20 cellular contexts compared by ENCODE assay signal in the genomic region with DNA sequence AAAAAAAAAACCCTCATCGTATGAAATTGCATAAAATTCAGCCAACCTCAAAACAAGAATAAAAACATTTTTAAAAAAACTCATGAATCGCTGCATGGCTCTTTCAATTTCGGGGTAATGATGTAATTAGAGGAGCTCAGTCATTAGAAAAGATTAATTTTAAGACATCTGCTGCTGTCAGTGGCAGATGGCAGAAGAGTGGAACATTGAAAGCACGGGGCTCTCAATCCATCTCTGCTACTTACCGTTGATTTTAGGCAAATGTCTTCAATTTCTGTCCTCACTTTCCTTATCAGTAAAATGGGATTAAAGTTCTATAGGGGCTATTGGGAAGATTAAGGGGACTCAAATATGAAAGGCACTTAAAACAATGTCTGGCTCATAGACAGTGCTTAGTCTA.
DNase-seq lines count a peak whose midpoint lies in the region; ATAC-seq and TF ChIP-seq lines count a peak whose summit lies in the region.
"Had no signal": no experiment of that assay in that cellular context is flagged by ENCODE, and none has a peak within 500 bp of the region (broad histone marks: within the 10 kb centered on the region; RNA-seq: fewer than 3 reads in every experiment).

No MANE protein-coding gene starts in this region.

- dilution Hi-C loops in mammary epithelial cell (cut with HindIII; ENCODE audit: low sequenced_read_pairs), result no loop called here

- H4K20me1 ChIP-seq in mammary epithelial cell (ENCODE audit: insufficient read depth, low read length), result no peaks in the 10 kb centered on the region

- no peak for ATAC-seq in activated T-helper 17 cell treated with anti-CD3 and anti-CD28 coated beads, Interleukin-2, amount 50 U/mL, for 72 hours (replicated peaks)
- ATAC-seq: CD8-positive, alpha-beta T cell had no signal

- no peak overlapping the region for H3K4me2 ChIP-seq in mammary epithelial cell (ENCODE audit: insufficient read depth, low read depth, low read length)

- peak overlapping the region; percentile 57 to 81 for H3K27ac ChIP-seq in breast epithelium
- H3K27ac ChIP-seq in mammary epithelial cell (ENCODE audit: insufficient read depth, low read depth, low read length), result no peak overlapping the region
- H3K27ac ChIP-seq in SJCRH30, result peak overlapping the region; percentile 5; the same call in 1 of the 2 replicates
- H3K27ac ChIP-seq: Peyer's patch, SJSA1 had no signal

- H3K9me3 ChIP-seq in breast epithelium (no peaks in the 10 kb centered on the region), mammary epithelial cell (replicated peaks; ENCODE audit: insufficient read depth, low read length) (no peaks in the 10 kb centered on the region), SJCRH30 (replicated peaks) (no peaks in the 10 kb centered on the region)
- H3K9me3 ChIP-seq: Peyer's patch, SJSA1 had no signal

- BruUV-seq in mammary epithelial cell (replicated peaks; lab: Mats Ljungman, UMichigan), result no TSS peak

- no peaks in the 10 kb centered on the region for H3K9me3 Mint-ChIP-seq in activated T-helper 17 cell treated with anti-CD3 and anti-CD28 coated beads, Interleukin-2, amount 50 U/mL, for 72 hours
- H3K9me3 Mint-ChIP-seq: CD8-positive, alpha-beta T cell had no signal

- intact Hi-C loops in breast epithelium (cut with DNase I; ENCODE audit: low total_unique reads), result no loop called here
- intact Hi-C loops in mammary epithelial cell (cut with micrococcal nuclease), result loop anchor here (5.0 to 10.0 kb wide), 2 partner anchors 171 to 222 kb away; no protein-coding TSS in a partner anchor

- no peaks in the 10 kb centered on the region for H3K79me2 ChIP-seq in mammary epithelial cell (ENCODE audit: insufficient read depth, low read length)

- in situ Hi-C loops in mammary epithelial cell (cut with MboI; ENCODE audit: low sequenced_read_pairs in 2 of 2), result no loop called here
- in situ Hi-C loops in GM13976 (cut with MboI; ENCODE audit: low sequenced_read_pairs, unreplicated experiment), result no loop called here

- H2AFZ ChIP-seq in mammary epithelial cell (ENCODE audit: low read depth, low read length), result no peak overlapping the region

- no peak for DNase-seq in breast epithelium (ENCODE audit: low spot score in 2 of 2)
- no peak for DNase-seq in mammary epithelial cell
- DNase-seq in NCI-H446 treated with DMSO at 0.1 percent for 48 hours (lab: John Stamatoyannopoulos, UW), result peak; percentile 59
- DNase-seq in SJCRH30, result peak in 1 of 2 experiments; percentile 43
- no peak for DNase-seq in activated CD4-positive, CD25-positive, alpha-beta regulatory T cell (lab: John Stamatoyannopoulos, UW)
- no peak for DNase-seq in GM13976 (ENCODE audit: low spot score)
- DNase-seq: AML-193; C1 segment of cervical spinal cord; CD8-positive, alpha-beta T cell; H7; Karpas-422; MV-4-11; NCI-H1417; NCI-H187 treated with DMSO at 0.1 percent for 48 hours; NCI-H226; NCI-H526; Peyer's patch; T-helper 1 cell had no signal

- no peak overlapping the region for H3K4me3 Mint-ChIP-seq in activated T-helper 17 cell treated with anti-CD3 and anti-CD28 coated beads, Interleukin-2, amount 50 U/mL, for 72 hours
- H3K4me3 Mint-ChIP-seq: CD8-positive, alpha-beta T cell had no signal

- CTCF ChIA-PET in mammary epithelial cell (lab: Charles Lee; ENCODE audit: low non-redundant PET), result no interaction called here

- no peaks in the 10 kb centered on the region for H3K36me3 ChIP-seq in breast epithelium
- no peaks in the 10 kb centered on the region for H3K36me3 ChIP-seq in mammary epithelial cell (ENCODE audit: insufficient read depth, low read length)
- H3K36me3 ChIP-seq in SJCRH30, result no peaks in the 10 kb centered on the region
- H3K36me3 ChIP-seq: Peyer's patch, SJSA1 had no signal

- TF ChIP-seq CTCF in breast epithelium (IDR thresholded peaks at IDR 0.05) (no peak), mammary epithelial cell (conservative IDR thresholded peaks at IDR 0.05 in 1 of 2, IDR thresholded peaks at IDR 0.05 in 1 of 2; ENCODE audit: extremely low read depth in 1 of 2, insufficient read depth in 1 of 2, low read depth in 1 of 2, low read length in 2 of 2) (no peak), GM13976 (IDR thresholded peaks at IDR 0.05; ENCODE audit: borderline replicate concordance, control extremely low read depth, extremely low read depth, insufficient read depth, missing control alignments) (no peak)

- H3K36me3 Mint-ChIP-seq in activated T-helper 17 cell treated with anti-CD3 and anti-CD28 coated beads, Interleukin-2, amount 50 U/mL, for 72 hours (ENCODE audit: low read depth), result no peaks in the 10 kb centered on the region
- H3K36me3 Mint-ChIP-seq: CD8-positive, alpha-beta T cell had no signal

- no peak overlapping the region for H3K9ac ChIP-seq in mammary epithelial cell (ENCODE audit: insufficient read depth, low read length)

- peaks cover 6% of the 10 kb centered on the region for H3K4me1 Mint-ChIP-seq in activated T-helper 17 cell treated with anti-CD3 and anti-CD28 coated beads, Interleukin-2, amount 50 U/mL, for 72 hours

- H3K4me1 ChIP-seq in breast epithelium (peaks cover 0 to 8% of the 10 kb centered on the region in 2 donors), mammary epithelial cell (ENCODE audit: insufficient read depth, low read length) (peaks cover 12% of the 10 kb centered on the region), SJCRH30 (peaks cover 42% of the 10 kb centered on the region)
- H3K4me1 ChIP-seq: Peyer's patch, SJSA1 had no signal

- H3K4me3 ChIP-seq in breast epithelium (no peak overlapping the region), mammary epithelial cell (replicated peaks in 1 of 3; ENCODE audit: insufficient read depth in 1 of 3, low read depth in 2 of 3, low read length in 3 of 3) (no peak overlapping the region), SJCRH30 (no peak overlapping the region)
- H3K4me3 ChIP-seq: Peyer's patch, SJSA1 had no signal

- H3K27me3 ChIP-seq in breast epithelium, result no peaks in the 10 kb centered on the region
- H3K27me3 ChIP-seq in mammary epithelial cell (ENCODE audit: insufficient read depth, low read length), result no peaks in the 10 kb centered on the region
- no peaks in the 10 kb centered on the region for H3K27me3 ChIP-seq in SJCRH30
- H3K27me3 ChIP-seq: Peyer's patch had no signal

- 97% methylated on average over 5 of the region's 5 CpGs for WGBS in mammary epithelial cell (ENCODE audit: low coverage, missing lambda C conversion rate)

- H3K27ac Mint-ChIP-seq in activated T-helper 17 cell treated with anti-CD3 and anti-CD28 coated beads, Interleukin-2, amount 50 U/mL, for 72 hours, result no peak overlapping the region
- H3K27ac Mint-ChIP-seq: CD8-positive, alpha-beta T cell had no signal

- peaks cover 15% of the 10 kb centered on the region for H3K27me3 Mint-ChIP-seq in activated T-helper 17 cell treated with anti-CD3 and anti-CD28 coated beads, Interleukin-2, amount 50 U/mL, for 72 hours

- TF ChIP-seq POLR2A in breast epithelium (IDR thresholded peaks at IDR 0.05), result no peak
